Comparison of ENCODE assay signal across 8 cellular contexts in the genomic region with DNA sequence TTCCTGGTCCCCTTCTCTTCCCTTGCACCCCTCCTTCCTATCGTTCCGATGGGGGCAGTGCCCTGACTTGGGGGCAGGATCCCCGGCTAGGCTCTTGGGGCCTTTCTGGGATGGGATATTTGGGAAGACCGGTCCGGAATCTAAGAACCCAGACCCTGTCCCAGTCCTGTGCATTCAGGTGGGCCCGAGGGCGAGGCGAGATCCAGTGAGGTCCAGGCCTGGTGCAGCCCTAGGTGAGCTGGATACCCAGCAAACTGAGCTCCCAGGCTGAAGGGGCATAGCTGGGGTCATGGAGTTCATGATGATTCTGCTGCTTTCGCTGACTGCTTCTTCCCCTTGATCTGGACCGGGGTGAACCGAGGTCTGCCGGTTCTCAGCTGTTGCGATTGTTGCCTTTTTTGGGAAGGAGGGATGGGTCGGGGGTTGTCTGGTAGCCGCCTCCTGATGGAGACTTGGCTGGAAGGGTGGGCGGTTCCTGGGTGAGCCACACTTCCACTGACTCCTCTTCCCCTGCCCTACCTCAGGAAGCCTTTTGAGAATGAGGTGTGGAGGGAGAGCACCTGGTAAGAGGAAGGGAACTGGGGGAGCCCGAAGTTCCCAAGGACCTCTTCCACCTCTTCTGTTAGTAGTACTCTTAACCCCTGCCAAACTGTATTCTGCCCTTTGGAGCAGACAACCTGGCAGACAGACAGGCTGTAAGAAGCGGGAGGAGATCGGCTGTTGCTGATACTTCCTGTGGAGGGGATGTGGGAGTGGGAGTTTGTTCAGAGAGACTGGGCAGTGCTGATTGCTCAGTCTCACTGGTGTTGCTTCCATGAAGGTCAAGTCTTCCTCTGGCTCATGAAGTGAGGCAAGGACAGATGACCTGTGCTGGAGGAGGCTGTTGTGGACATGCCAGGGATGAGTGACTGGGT. TPM values are rescaled to one million over a fixed set of nuclear protein-coding genes. Genes with fewer than 3 reads are reported as not detected.
DNase-seq lines count a peak whose midpoint lies in the region; ATAC-seq and TF ChIP-seq lines count a peak whose summit lies in the region.

No MANE protein-coding gene starts in this region.

- no peak for TF ChIP-seq EP300 in ovary (IDR thresholded peaks at IDR 0.05)

- peak; percentile 3 for ATAC-seq in GM18870 (IDR thresholded peaks at IDR 0.05; ENCODE audit: unreplicated experiment)
- no peak for ATAC-seq in T-cell (replicated peaks in 1 of 4)
- ATAC-seq in GM18517 (IDR thresholded peaks at IDR 0.05; ENCODE audit: unreplicated experiment) = no peak
- no peak for ATAC-seq in HG02970 (IDR thresholded peaks at IDR 0.05; ENCODE audit: low FRiP score, unreplicated experiment)

- H3K9me3 Mint-ChIP-seq in T-cell = no peaks in the 10 kb centered on the region

- peaks cover 57 to 71% (median 58%) of the 10 kb centered on the region in 3 donors for H3K4me1 Mint-ChIP-seq in T-cell

- WGBS in esophagus squamous epithelium, 2 donors = 0% methylated on average over 11 of the region's 19 CpGs
- 0 to 1% (median 0%) methylated on average over 19 of the region's 19 CpGs for WGBS in ovary, 3 donors

- CTCF ChIA-PET in T-cell (lab: Charles Lee) = no interaction called here

- peak overlapping the region; percentile 90 to 98 (median 96) for H3K4me3 Mint-ChIP-seq in T-cell

- H3K4me1 ChIP-seq in esophagus squamous epithelium (peaks cover 41 to 77% (median 58%) of the 10 kb centered on the region in 3 donors), ovary (ENCODE audit: insufficient read depth) (peaks cover 13% of the 10 kb centered on the region)

- H3K27me3 Mint-ChIP-seq in T-cell = no peaks in the 10 kb centered on the region

- POLR2A ChIA-PET in T-cell (lab: Charles Lee) = interaction anchor here in 1 of 2 donors (0.6 kb wide), 1 partner anchor 581 kb away, joined by 3 read pairs; no protein-coding TSS in a partner anchor

- H3K4me3 ChIP-seq in esophagus squamous epithelium = peak overlapping the region; percentile 76 to 99 (median 84)
- peak overlapping the region; percentile 92 for H3K4me3 ChIP-seq in ovary

- TF ChIP-seq CTCF in esophagus squamous epithelium (IDR thresholded peaks at IDR 0.05) (peak in 1 of 6 experiments; percentile 4), ovary (IDR thresholded peaks at IDR 0.05) (no peak)

- DNase-seq in AG08395 (ENCODE audit: low spot score) = peak; percentile 6
- no peak for DNase-seq in T-cell
- no peak for DNase-seq in esophagus squamous epithelium (lab: John Stamatoyannopoulos, UW)
- DNase-seq in ovary = peak in 4 of 5 donors; percentile 33 to 52 (median 42)
- no peak for DNase-seq in NK-92 treated with Interleukin-12 subunit alpha and Interleukin-12 subunit beta, amount 100 ng/mL, for 24 hours (lab: John Stamatoyannopoulos, UW)

- intact Hi-C loops in esophagus squamous epithelium (cut with DNase I) = no loop called here
- intact Hi-C loops in ovary (cut with DNase I) = loop anchor here in 3 of 4 donors (5.0 kb wide), 1 partner anchor 34 kb away; no protein-coding TSS in a partner anchor

- no peaks in the 10 kb centered on the region for H3K27me3 ChIP-seq in esophagus squamous epithelium
- no peaks in the 10 kb centered on the region for H3K27me3 ChIP-seq in ovary

- H3K27ac Mint-ChIP-seq in T-cell = peak overlapping the region; percentile 93 to 94

- H3K36me3 ChIP-seq in esophagus squamous epithelium = peaks cover 8 to 36% (median 8%) of the 10 kb centered on the region in 3 donors
- no peaks in the 10 kb centered on the region for H3K36me3 ChIP-seq in ovary

- H3K27ac ChIP-seq in esophagus squamous epithelium = peak overlapping the region; percentile 97 to 100 (median 99)
- peak overlapping the region; percentile 99 to 100 for H3K27ac ChIP-seq in ovary

- TF ChIP-seq POLR2A in esophagus squamous epithelium (IDR thresholded peaks at IDR 0.05) = peak in 1 of 4 donors; percentile 23
- no peak for TF ChIP-seq POLR2A in ovary (IDR thresholded peaks at IDR 0.05)

- no peaks in the 10 kb centered on the region for H3K9me3 ChIP-seq in esophagus squamous epithelium
- no peaks in the 10 kb centered on the region for H3K9me3 ChIP-seq in ovary

- peaks cover 9% of the 10 kb centered on the region for H3K36me3 Mint-ChIP-seq in T-cell

RNA-seq across cellular contexts. Expression of a gene that starts 1.0 kb away (rescaled TPM):
- 10 to 100 TPM; 30.7 to 34.3 (median 33.9) TPM for total RNA-seq in T-cell
- total RNA-seq in esophagus squamous epithelium = 100 to 1,000 TPM in 3 of 4 donors, 10 to 100 TPM in 1; 70.0 to 153 (median 122) TPM
- total RNA-seq in ovary = 10 to 100 TPM; 18.1 to 39.7 (median 26.4) TPM
- polyA plus RNA-seq in ovary = 10 to 100 TPM; 21.2 to 28.5 TPM

RNA-seq across cellular contexts. Expression of a gene that starts 1.2 kb away (rescaled TPM):
- total RNA-seq in T-cell (10 to 100 TPM in 4 of 5 donors, 1 to 10 TPM in 1; 9.7 to 15.6 (median 11.7) TPM), esophagus squamous epithelium (1 to 10 TPM; 4.0 to 9.4 (median 5.7) TPM), ovary (10 to 100 TPM in 1 of 7 donors, 1 to 10 TPM in 6; 4.6 to 10.2 (median 6.1) TPM)
- 1 to 10 TPM; 4.2 to 5.8 TPM for polyA plus RNA-seq in ovary

RNA-seq across cellular contexts. Expression of a gene that starts 37.8 kb away (rescaled TPM):
- total RNA-seq in T-cell = 1 to 10 TPM in 3 of 5 donors, under 1 TPM in 2; 0.53 to 5.5 (median 3.3) TPM
- total RNA-seq in esophagus squamous epithelium = 10 to 100 TPM in 3 of 4 donors, 1 to 10 TPM in 1; 3.7 to 34.0 (median 23.0) TPM
- total RNA-seq in ovary = 10 to 100 TPM; 24.8 to 63.9 (median 43.1) TPM
- 10 to 100 TPM; 41.1 to 50.4 TPM for polyA plus RNA-seq in ovary

RNA-seq across cellular contexts. Expression of a gene that starts 53.3 kb away (rescaled TPM):
- total RNA-seq in T-cell = 10 to 100 TPM; 43.7 to 89.4 (median 82.6) TPM
- total RNA-seq in esophagus squamous epithelium = 10 to 100 TPM; 14.0 to 29.2 (median 20.5) TPM
- 10 to 100 TPM; 10.7 to 47.9 (median 26.5) TPM for total RNA-seq in ovary
- 10 to 100 TPM in 1 of 2 donors, 1 to 10 TPM in 1; 6.3 to 18.5 TPM for polyA plus RNA-seq in ovary

Comparison
In these comparisons a context has a peak if more than half of its experiments do, and no peak if none do; other contexts are left out.
1. DNase-seq: peak in AG08395 (single experiment) and ovary (4 of 5); none in T-cell (0 of 34), esophagus squamous epithelium (single experiment) and NK-92 treated with Interleukin-12 subunit alpha and Interleukin-12 subunit beta, amount 100 ng/mL, for 24 hours (single experiment).